Comparison of ENCODE assay signal across 15 cellular contexts in genomic region chr5:78799254-78800017, GRCh38.
DNase-seq lines count a peak whose midpoint lies in the region; ATAC-seq, FAIRE-seq and TF ChIP-seq lines count a peak whose summit lies in the region.
"Had no signal": no experiment of that assay in that cellular context is flagged by ENCODE, and none has a peak within 500 bp of the region (broad histone marks: within the 10 kb centered on the region; RNA-seq: fewer than 3 reads in every experiment).

No MANE protein-coding gene starts in this region.

- H3K27me3 Mint-ChIP-seq in astrocyte (ENCODE audit: low read depth, unreplicated experiment): no peaks in the 10 kb centered on the region
- H3K27me3 Mint-ChIP-seq in stimulated activated naive B cell treated with anti-CD40 and anti-IgM and Interleukin-4, amounts not matched to agents 10 μg/mL and 1 μg/mL and 100 μg/mL, for 72 hours: no peaks in the 10 kb centered on the region
- H3K27me3 Mint-ChIP-seq: activated naive CD4-positive, alpha-beta T cell treated with anti-CD3 and anti-CD28 coated beads, Interleukin-2, amount 10 ng/mL, durations not matched to agents 7 days and 5 days had no signal

- H3K4me3 ChIP-seq in HFF-Myc (replicated peaks; ENCODE audit: low read depth, low read length) (no peak overlapping the region), astrocyte (ENCODE audit: insufficient read depth, low read depth, low read length) (no peak overlapping the region), suprapubic skin (no peak overlapping the region)
- H3K4me3 ChIP-seq: heart left ventricle had no signal

- H2AFZ ChIP-seq in astrocyte (ENCODE audit: low read depth, low read length): no peak overlapping the region

- WGBS in suprapubic skin: 86% methylated on average over 6 of the region's 6 CpGs

- FAIRE-seq in astrocyte (lab: Jason Lieb, UNC): peak; percentile 86

- H3K36me3 Mint-ChIP-seq in astrocyte (ENCODE audit: low read depth, unreplicated experiment): peaks cover 4% of the 10 kb centered on the region
- peaks cover 27 to 46% of the 10 kb centered on the region in 2 donors for H3K36me3 Mint-ChIP-seq in stimulated activated naive B cell treated with anti-CD40 and anti-IgM and Interleukin-4, amounts not matched to agents 10 μg/mL and 1 μg/mL and 100 μg/mL, for 72 hours

- H3K79me2 ChIP-seq in astrocyte (ENCODE audit: insufficient read depth, low read length): no peaks in the 10 kb centered on the region

- H3K4me2 ChIP-seq in astrocyte (ENCODE audit: low read length): peak overlapping the region; percentile 1

- no peaks in the 10 kb centered on the region for H3K27me3 ChIP-seq in astrocyte (ENCODE audit: insufficient read depth, low read length)
- H3K27me3 ChIP-seq in suprapubic skin: no peaks in the 10 kb centered on the region
- H3K27me3 ChIP-seq: heart left ventricle had no signal

- H3K27ac ChIP-seq in astrocyte (ENCODE audit: low read depth, low read length) (no peak overlapping the region), suprapubic skin (no peak overlapping the region)

- no peak for TF ChIP-seq EP300 in suprapubic skin (IDR thresholded peaks at IDR 0.05)

- no peaks in the 10 kb centered on the region for H3K36me3 ChIP-seq in astrocyte (ENCODE audit: insufficient read depth, low read length)
- H3K36me3 ChIP-seq in suprapubic skin: no peaks in the 10 kb centered on the region
- H3K36me3 ChIP-seq: heart left ventricle had no signal

- in situ Hi-C loops in ACHN (cut with HindIII; ENCODE audit: low pct_ligation_motif_present, low pct_unique_long_range_greater_than_20kb, low sequenced_read_pairs): no loop called here

- ATAC-seq in stimulated activated naive B cell treated with anti-CD40 and anti-IgM and Interleukin-4, amounts not matched to agents 10 μg/mL and 1 μg/mL and 100 μg/mL, for 72 hours (replicated peaks): no peak
- ATAC-seq: activated CD8-positive, alpha-beta T cell treated with anti-CD3 and anti-CD28 coated beads, Interleukin-2, amount 10 ng/mL, durations not matched to agents 7 days and 5 days; heart left ventricle had no signal

- no peak overlapping the region for H3K4me3 Mint-ChIP-seq in astrocyte (ENCODE audit: unreplicated experiment)
- H3K4me3 Mint-ChIP-seq in stimulated activated naive B cell treated with anti-CD40 and anti-IgM and Interleukin-4, amounts not matched to agents 10 μg/mL and 1 μg/mL and 100 μg/mL, for 72 hours: no peak overlapping the region
- H3K4me3 Mint-ChIP-seq: activated CD8-positive, alpha-beta T cell treated with anti-CD3 and anti-CD28 coated beads, Interleukin-2, amount 10 ng/mL, durations not matched to agents 7 days and 5 days; activated naive CD4-positive, alpha-beta T cell treated with anti-CD3 and anti-CD28 coated beads, Interleukin-2, amount 10 ng/mL, durations not matched to agents 7 days and 5 days; neural crest cell had no signal

- peaks cover 24% of the 10 kb centered on the region for H3K4me1 Mint-ChIP-seq in astrocyte (ENCODE audit: low read depth, unreplicated experiment)
- H3K4me1 Mint-ChIP-seq in stimulated activated naive B cell treated with anti-CD40 and anti-IgM and Interleukin-4, amounts not matched to agents 10 μg/mL and 1 μg/mL and 100 μg/mL, for 72 hours: peaks cover 23 to 58% of the 10 kb centered on the region in 2 donors

- peak overlapping the region; percentile 23 for H3K27ac Mint-ChIP-seq in astrocyte (ENCODE audit: unreplicated experiment)
- no peak overlapping the region for H3K27ac Mint-ChIP-seq in stimulated activated naive B cell treated with anti-CD40 and anti-IgM and Interleukin-4, amounts not matched to agents 10 μg/mL and 1 μg/mL and 100 μg/mL, for 72 hours
- H3K27ac Mint-ChIP-seq: activated CD8-positive, alpha-beta T cell treated with anti-CD3 and anti-CD28 coated beads, Interleukin-2, amount 10 ng/mL, durations not matched to agents 7 days and 5 days; activated naive CD4-positive, alpha-beta T cell treated with anti-CD3 and anti-CD28 coated beads, Interleukin-2, amount 10 ng/mL, durations not matched to agents 7 days and 5 days had no signal

- no peak overlapping the region for H3K9ac ChIP-seq in astrocyte (ENCODE audit: low read length)

- no peak for TF ChIP-seq POLR2A in suprapubic skin (IDR thresholded peaks at IDR 0.05)

- H4K20me1 ChIP-seq in astrocyte (ENCODE audit: insufficient read depth, low read length): no peaks in the 10 kb centered on the region

- H3K9me3 Mint-ChIP-seq in astrocyte (ENCODE audit: unreplicated experiment): peaks cover 5% of the 10 kb centered on the region
- H3K9me3 Mint-ChIP-seq in stimulated activated naive B cell treated with anti-CD40 and anti-IgM and Interleukin-4, amounts not matched to agents 10 μg/mL and 1 μg/mL and 100 μg/mL, for 72 hours: peaks cover 14 to 21% of the 10 kb centered on the region in 2 donors

- H3K4me1 ChIP-seq in astrocyte (ENCODE audit: insufficient read depth, low read length) (peaks cover 15% of the 10 kb centered on the region), suprapubic skin (no peaks in the 10 kb centered on the region)

- TF ChIP-seq CTCF in HFF-Myc (IDR thresholded peaks at IDR 0.05; ENCODE audit: low read depth, low read length, missing control alignments) (peak; percentile 21), astrocyte (IDR thresholded peaks at IDR 0.05; ENCODE audit: insufficient read depth, low read depth, low read length) (no peak), suprapubic skin (IDR thresholded peaks at IDR 0.05) (no peak)

- H3K9me3 ChIP-seq in astrocyte (ENCODE audit: insufficient read depth, low read depth, low read length): no peaks in the 10 kb centered on the region
- no peaks in the 10 kb centered on the region for H3K9me3 ChIP-seq in suprapubic skin
- H3K9me3 ChIP-seq: heart left ventricle had no signal

- DNase-seq in ACHN: peak; percentile 40
- no peak for DNase-seq in HFF-Myc (ENCODE audit: extremely low read depth, low read depth)
- peak; percentile 73 for DNase-seq in astrocyte (ENCODE audit: low read depth)
- DNase-seq in iPS-NIHi11 (ENCODE audit: low spot score): peak; percentile 31
- DNase-seq in NCI-H1417 (lab: John Stamatoyannopoulos, UW): no peak
- DNase-seq in suprapubic skin (ENCODE audit: low spot score in 2 of 2): no peak
- no peak for DNase-seq in SIG-M5 treated with dmso at 0.1 percent for 504 hours (lab: John Stamatoyannopoulos, UW; ENCODE audit: unreplicated experiment)
- DNase-seq in stimulated activated naive B cell treated with anti-CD40 and anti-IgM and Interleukin-4, amounts not matched to agents 10 μg/mL and 1 μg/mL and 100 μg/mL, for 72 hours: no peak
- DNase-seq: activated CD8-positive, alpha-beta T cell treated with anti-CD3 and anti-CD28 coated beads, Interleukin-2, amount 10 ng/mL, durations not matched to agents 7 days and 5 days; activated naive CD4-positive, alpha-beta T cell treated with anti-CD3 and anti-CD28 coated beads, Interleukin-2, amount 10 ng/mL, durations not matched to agents 7 days and 5 days; heart left ventricle; NCI-H1105 treated with DMSO at 0.1 percent for 48 hours; stimulated activated CD8-positive, alpha-beta memory T cell treated with anti-CD3 and anti-CD28 coated beads, Interleukin-4, amount 100 ng/mL, for 48 hours; T-helper 2 cell had no signal

Comparison
In these comparisons a context has a peak if more than half of its experiments do, and no peak if none do; other contexts are left out.
1. DNase-seq: peak in ACHN (single experiment), astrocyte (single experiment) and iPS-NIHi11 (single experiment); none in HFF-Myc (single experiment), NCI-H1417 (0 of 3), suprapubic skin (0 of 2), SIG-M5 treated with dmso at 0.1 percent for 504 hours (single experiment) and stimulated activated naive B cell treated with anti-CD40 and anti-IgM and Interleukin-4, amounts not matched to agents 10 μg/mL and 1 μg/mL and 100 μg/mL, for 72 hours (single experiment).